In genomic region chr4:2843909-2844584, GRCh38 we compare ENCODE assay signal across 8 cellular contexts. TPM values are rescaled to one million over a fixed set of nuclear protein-coding genes. Genes with fewer than 3 reads are reported as not detected.
DNase-seq lines count a peak whose midpoint lies in the region; ATAC-seq, FAIRE-seq and TF ChIP-seq lines count a peak whose summit lies in the region.

No MANE protein-coding gene starts in this region.

- H3K4me1 ChIP-seq in SJCRH30 (no peaks in the 10 kb centered on the region), H1 (replicated peaks in 1 of 4; ENCODE audit: control insufficient read depth in 3 of 4, insufficient read depth in 4 of 4, low read length in 3 of 4) (peaks cover 0 to 2% (median under 1%) of the 10 kb centered on the region in 4 experiments; a peak in 3 of 7 replicates), mononuclear cell (ENCODE audit: insufficient read depth, low read length) (peaks cover 67% of the 10 kb centered on the region), urinary bladder (ENCODE audit: insufficient read depth) (no peaks in the 10 kb centered on the region)

- peak overlapping the region; percentile 57 for H4K5ac ChIP-seq in H1 (ENCODE audit: insufficient read length, low read depth, low read length)

- no peak overlapping the region for H2BK120ac ChIP-seq in H1 (replicated peaks; ENCODE audit: low read depth, low read length)

- H3K27ac ChIP-seq in SJCRH30 (peak overlapping the region; percentile 39), H1 (ENCODE audit: low read depth, low read length) (no peak overlapping the region), urinary bladder (ENCODE audit: low read depth) (peak overlapping the region; percentile 94)

- TF ChIP-seq RAD21 in H1 (IDR thresholded peaks at IDR 0.05 in 1 of 2, conservative IDR thresholded peaks at IDR 0.05 in 1 of 2; ENCODE audit: low read depth in 2 of 2, low read length in 2 of 2) = no peak

- no peak overlapping the region for H2BK12ac ChIP-seq in H1 (ENCODE audit: low read depth, low read length)

- H3K14ac ChIP-seq in H1 (ENCODE audit: insufficient read length) = no peak overlapping the region

- WGBS in H1 (ENCODE audit: extremely low coverage in 1 of 2, insufficient coverage in 1 of 2, insufficient read length in 1 of 2, insufficient replicate concordance in 2 of 2, low coverage in 1 of 2, low lambda C conversion rate in 2 of 2, missing lambda C conversion rate in 1 of 2), 2 experiments = 2% methylated on average over 26 of the region's 78 CpGs; no CpG with 5 or more reads in 1 of the 2 experiments
- under 1% methylated on average over 78 of the region's 78 CpGs for WGBS in urinary bladder

- H2AFZ ChIP-seq in H1 (ENCODE audit: low read length) = no peak overlapping the region

- TF ChIP-seq EP300 in H1 (IDR thresholded peaks at IDR 0.05; ENCODE audit: borderline replicate concordance in 1 of 2, low read depth in 2 of 2, low read length in 2 of 2) = no peak

- H2AK5ac ChIP-seq in H1 (ENCODE audit: low read depth, low read length) = no peak overlapping the region

- H3K36me3 ChIP-seq in SJCRH30 (no peaks in the 10 kb centered on the region), H1 (ENCODE audit: control insufficient read depth in 2 of 4, insufficient read depth in 4 of 4, low read length in 3 of 4) (no peaks in the 10 kb centered on the region), urinary bladder (ENCODE audit: insufficient read depth) (no peaks in the 10 kb centered on the region)

- no peak overlapping the region for H3K4ac ChIP-seq in H1 (replicated peaks; ENCODE audit: insufficient read length, low read depth, low read length)

- POLR2A ChIA-PET in H1 (lab: Charles Lee; ENCODE audit: partially characterized antibody) = interaction anchor here (0.8 to 1.9 kb wide), 6 partner anchors 13 to 86 kb away, joined by 3 to 6 read pairs (median 3); no protein-coding TSS in a partner anchor

- peak overlapping the region; percentile 40 to 80 (median 53) for H3K9ac ChIP-seq in H1 (replicated peaks in 1 of 4; ENCODE audit: extremely low read depth in 1 of 4, low read depth in 3 of 4, low read length in 3 of 4)

- H3K79me2 ChIP-seq in H1 (ENCODE audit: control insufficient read depth in 1 of 2, insufficient read depth in 2 of 2, low read length in 2 of 2) = peaks cover 10 to 47% of the 10 kb centered on the region in 2 experiments

- no peak overlapping the region for H2BK15ac ChIP-seq in H1 (ENCODE audit: low read length)

- TF ChIP-seq CTCF in GM13976 (IDR thresholded peaks at IDR 0.05; ENCODE audit: borderline replicate concordance, control extremely low read depth, extremely low read depth, insufficient read depth, missing control alignments) = no peak
- no peak for TF ChIP-seq CTCF in H1 (IDR thresholded peaks at IDR 0.05; ENCODE audit: control extremely low read depth in 1 of 3, insufficient read depth in 1 of 3, low read depth in 1 of 3, low read length in 3 of 3)

- H3K56ac ChIP-seq in H1 (replicated peaks; ENCODE audit: insufficient read length, low read depth, low read length) = peak overlapping the region; percentile 53

- CTCF ChIA-PET in H1 (lab: Charles Lee; ENCODE audit: partially characterized antibody) = interaction anchor here (1.0 kb wide), 1 partner anchor 17 kb away, joined by 4 read pairs; no protein-coding TSS in a partner anchor

- TF ChIP-seq POLR2A in H1 (IDR thresholded peaks at IDR 0.05; ENCODE audit: control extremely low read depth in 1 of 2, low read depth in 2 of 2, low read length in 2 of 2) = peak in 1 of 2 experiments; percentile 35; a peak in 1 of 3 replicates

- H3K9me3 ChIP-seq in SJCRH30 (replicated peaks) (no peaks in the 10 kb centered on the region), H1 (ENCODE audit: insufficient read depth in 2 of 2, low read depth in 1 of 2, low read length in 1 of 2) (no peaks in the 10 kb centered on the region), mononuclear cell (ENCODE audit: low read depth, low read length) (no peaks in the 10 kb centered on the region)

- peaks cover 8% of the 10 kb centered on the region for H3K23me2 ChIP-seq in H1 (ENCODE audit: low read depth, low read length)

- no peak overlapping the region for H4K91ac ChIP-seq in H1 (replicated peaks; ENCODE audit: insufficient read length, low read length)

- no peak overlapping the region for H3K23ac ChIP-seq in H1 (ENCODE audit: insufficient read length)

- no peak overlapping the region for H2BK20ac ChIP-seq in H1 (ENCODE audit: low read length)

- H4K8ac ChIP-seq in H1 (ENCODE audit: extremely low read depth, insufficient read depth, low read length) = no peak overlapping the region; the same call in 1 of the 2 replicates

- H2BK5ac ChIP-seq in H1 (ENCODE audit: low read depth, low read length) = no peak overlapping the region

- in situ Hi-C loops in GM13976 (cut with MboI; ENCODE audit: low sequenced_read_pairs, unreplicated experiment) = no loop called here

- peak overlapping the region; percentile 66 to 91 for H3K4me2 ChIP-seq in H1 (ENCODE audit: insufficient read depth in 1 of 2, low read depth in 2 of 2, low read length in 2 of 2)

- H3K4me3 ChIP-seq in SJCRH30 (peak overlapping the region; percentile 88), H1 (ENCODE audit: extremely low read depth in 1 of 4, insufficient read depth in 2 of 4, low read depth in 3 of 4, low read length in 4 of 4) (peak overlapping the region; percentile 78 to 94 (median 86)), mononuclear cell (ENCODE audit: low read length) (peak overlapping the region; percentile 68), urinary bladder (ENCODE audit: low read depth, low read length) (peak overlapping the region; percentile 99)

- H3K27me3 ChIP-seq in SJCRH30 = no peaks in the 10 kb centered on the region
- H3K27me3 ChIP-seq in H1 (replicated peaks in 1 of 4; ENCODE audit: control insufficient read depth in 3 of 4, extremely low read depth in 1 of 4, insufficient read depth in 3 of 4, low read length in 3 of 4) = no peaks in the 10 kb centered on the region
- no peaks in the 10 kb centered on the region for H3K27me3 ChIP-seq in mononuclear cell (ENCODE audit: insufficient read depth, low read length)

- ATAC-seq in HG02763 (IDR thresholded peaks at IDR 0.05; ENCODE audit: unreplicated experiment) = peak; percentile 28

- FAIRE-seq in H1 (lab: Jason Lieb, UNC) = no peak

- peaks cover 3 to 4% of the 10 kb centered on the region in 2 experiments for H4K20me1 ChIP-seq in H1 (replicated peaks in 1 of 2; ENCODE audit: control insufficient read depth in 1 of 2, insufficient read depth in 2 of 2, low read length in 2 of 2)

- peaks cover 7% of the 10 kb centered on the region; the same call in 1 of the 2 replicates for H3K79me1 ChIP-seq in H1 (ENCODE audit: low read depth, low read length)

- H3K18ac ChIP-seq in H1 (ENCODE audit: extremely low read depth, low read length) = peak overlapping the region; percentile 57; the same call in 1 of the 2 replicates

- DNase-seq in GM13976 (ENCODE audit: low spot score) = peak; percentile 46
- peak; percentile 51 to 56 for DNase-seq in SJCRH30
- no peak for DNase-seq in H1 (ENCODE audit: low read depth in 1 of 2, low spot score in 2 of 2)
- DNase-seq in NCI-H128 (lab: John Stamatoyannopoulos, UW; ENCODE audit: unreplicated experiment) = no peak
- no peak for DNase-seq in NCI-H2029 treated with DMSO at 0.1 percent for 48 hours (lab: John Stamatoyannopoulos, UW)

TF ChIP-seq in H1, 55 proteins besides CTCF, POLR2A, EP300 and RAD21 (continues in another document):
- TF ChIP-seq TAF1 (IDR thresholded peaks at IDR 0.05; ENCODE audit: low read depth, low read length) = peak; percentile 54; the same call in 1 of the 2 replicates
- TF ChIP-seq PHF8 (conservative IDR thresholded peaks at IDR 0.05; ENCODE audit: low read depth, low read length) = 0 out of 2 replicates have a peak, but pooled peaks have one; percentile 2
- no peak for TF ChIP-seq E2F6 (IDR thresholded peaks at IDR 0.05)
- TF ChIP-seq SUZ12 (IDR thresholded peaks at IDR 0.05; ENCODE audit: low read length) = no peak

RNA-seq across cellular contexts. Expression of gene ADD1, which starts 0.4 kb away (rescaled TPM):
- 131 and 139 TPM in 2 replicates for total RNA-seq in SJCRH30 (2014; rRNA removed; shearing (Covaris generic))
- total RNA-seq in H1 (2021; fragmentation: NEBNext Ultra II Directional; extraction: Animal tissue kit (Norgen Biotek cat#: 25700)) = 132 and 143 TPM in 2 replicates
- polyA plus RNA-seq in H1 (2011; rRNA removed) (113 and 219 TPM in 2 replicates), urinary bladder (277 TPM)
- polyA plus RNA-seq in H1 (2011; cell fraction: cytosol; rRNA removed) = 94.0 TPM
- 253 TPM for polyA plus RNA-seq in H1 (2011; cell fraction: nucleus; rRNA removed)
- 98.4 to 131 TPM (median 126 TPM) in 4 replicates for polyA plus RNA-seq in H1 (2012, experiment 1 of 2)
- 79.3 TPM for polyA plus RNA-seq in H1 (2012, experiment 2 of 2)
- polyA plus RNA-seq in H1 (2013, experiment 1 of 2) = 150 TPM
- polyA plus RNA-seq in H1 (2013, experiment 2 of 2) = 143 TPM
- polyA minus RNA-seq in H1 (2011; rRNA and poly(A)+ RNA removed) = 76.5 and 77.9 TPM in 2 replicates
- 51.5 TPM for polyA minus RNA-seq in H1 (2011; cell fraction: cytosol; rRNA and poly(A)+ RNA removed)
- 72.5 TPM for polyA minus RNA-seq in H1 (2011; cell fraction: nucleus; rRNA and poly(A)+ RNA removed)
- total RNA-seq in mononuclear cell (147 TPM), urinary bladder (224 TPM)

RNA-seq across cellular contexts. Expression of gene SH3BP2, which starts 51.2 kb away (rescaled TPM):
- total RNA-seq in SJCRH30 (2014; rRNA removed; shearing (Covaris generic)) = 22.0 and 28.1 TPM in 2 replicates
- 31.4 and 32.4 TPM in 2 replicates for total RNA-seq in H1 (2021; fragmentation: NEBNext Ultra II Directional; extraction: Animal tissue kit (Norgen Biotek cat#: 25700))
- polyA plus RNA-seq in H1 (2011; rRNA removed) (27.4 and 45.8 TPM in 2 replicates), urinary bladder (18.8 TPM)
- 29.6 TPM for polyA plus RNA-seq in H1 (2011; cell fraction: cytosol; rRNA removed)
- polyA plus RNA-seq in H1 (2011; cell fraction: nucleus; rRNA removed) = 119 TPM
- 18.2 to 28.4 TPM (median 24.8 TPM) in 4 replicates for polyA plus RNA-seq in H1 (2012, experiment 1 of 2)
- 13.6 TPM for polyA plus RNA-seq in H1 (2012, experiment 2 of 2)
- 19.6 TPM for polyA plus RNA-seq in H1 (2013, experiment 1 of 2)
- polyA plus RNA-seq in H1 (2013, experiment 2 of 2) = 18.1 TPM
- polyA minus RNA-seq in H1 (2011; rRNA and poly(A)+ RNA removed) = 52.4 and 64.8 TPM in 2 replicates
- polyA minus RNA-seq in H1 (2011; cell fraction: cytosol; rRNA and poly(A)+ RNA removed) = 25.8 TPM
- 51.1 TPM for polyA minus RNA-seq in H1 (2011; cell fraction: nucleus; rRNA and poly(A)+ RNA removed)
- total RNA-seq in mononuclear cell (134 TPM), urinary bladder (26.0 TPM)

Comparison
In these comparisons a context has a peak if more than half of its experiments do, and no peak if none do; other contexts are left out.
1. DNase-seq: peak in GM13976 (single experiment) and SJCRH30 (2 of 2); none in H1 (0 of 2), NCI-H128 (single experiment) and NCI-H2029 treated with DMSO at 0.1 percent for 48 hours (single experiment).
2. Peak in every context shown above with its lines, with median percentiles within 50 percentile points of each other: H3K4me3 ChIP-seq.